Comparison of ENCODE assay signal across 8 cellular contexts in the genomic region with DNA sequence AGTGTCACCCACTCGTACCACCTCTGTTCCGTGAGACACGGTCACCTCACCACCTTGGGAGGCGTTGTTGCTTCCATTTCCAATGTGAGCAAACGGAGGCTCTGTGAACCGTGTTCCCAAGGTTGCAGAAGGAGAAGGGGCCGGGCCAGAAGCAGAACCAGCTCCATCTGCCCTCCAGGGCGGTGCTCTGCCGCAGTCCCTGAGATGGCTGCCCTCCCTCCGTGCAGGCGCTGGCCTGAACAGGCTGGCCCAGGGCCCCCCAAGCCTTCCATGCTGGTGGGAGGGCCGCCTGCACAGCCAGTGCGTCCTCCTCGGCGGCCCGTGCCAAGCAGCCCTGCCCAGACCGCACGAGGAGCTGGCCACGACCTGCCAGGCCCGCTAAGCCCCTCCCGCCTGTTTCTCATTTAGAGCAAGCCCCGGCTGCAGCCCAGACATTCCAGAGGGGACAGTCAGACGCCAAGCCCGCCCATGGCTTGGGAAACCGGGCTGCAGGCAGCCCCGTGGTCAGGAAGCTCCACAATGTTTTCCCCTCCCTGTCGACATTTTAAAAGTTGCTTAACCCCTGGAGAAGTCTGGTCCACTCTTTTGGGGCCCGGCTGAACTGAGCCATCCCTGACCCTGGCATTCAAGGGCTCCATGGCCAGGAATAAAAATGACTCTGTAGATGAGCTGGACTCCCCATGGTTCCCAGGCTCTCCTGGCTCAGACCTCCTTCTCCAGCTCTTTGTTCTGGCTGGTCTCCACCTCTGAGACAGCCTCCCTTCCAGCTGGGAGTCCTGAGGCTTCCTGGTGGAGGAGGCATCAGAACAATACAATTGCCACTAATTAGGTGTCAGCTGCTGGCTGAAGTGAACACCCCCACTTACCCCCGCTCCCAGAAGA.
DNase-seq lines count a peak whose midpoint lies in the region; TF ChIP-seq lines count a peak whose summit lies in the region.

No MANE protein-coding gene starts in this region.

- DNase-seq in A172 (ENCODE audit: low spot score): peak; percentile 71
- DNase-seq in M059J (ENCODE audit: low read depth): peak; percentile 85
- DNase-seq in midbrain (lab: John Stamatoyannopoulos, UW): peak; percentile 37
- DNase-seq in GM19238 (ENCODE audit: insufficient read length, low spot score): no peak
- no peak for DNase-seq in GM10248 (ENCODE audit: extremely low spot score)
- no peak for DNase-seq in NCI-H1930 (lab: John Stamatoyannopoulos, UW)
- no peak for DNase-seq in NCI-H1694 treated with DMSO at 0.1 percent for 48 hours (lab: John Stamatoyannopoulos, UW)

- CTCF ChIA-PET in GM10248 (lab: Yijun Ruan, JAX): no interaction called here

- H3K27ac ChIP-seq in esophagus (ENCODE audit: low read depth in 2 of 2, low read length in 1 of 2): peak overlapping the region; percentile 51 to 74

- H3K4me3 ChIP-seq in esophagus (ENCODE audit: low read depth in 1 of 2, low read length in 2 of 2): peak overlapping the region in 1 of 2 donors; percentile 22

- POLR2A ChIA-PET in GM10248 (lab: Yijun Ruan, JAX): no interaction called here

- TF ChIP-seq CTCF in GM10248 (IDR thresholded peaks at IDR 0.05; ENCODE audit: control extremely low read depth, extremely low read depth, low read depth, missing control alignments): no peak

- no peaks in the 10 kb centered on the region for H3K9me3 ChIP-seq in esophagus (ENCODE audit: control insufficient read depth in 2 of 2, insufficient read depth in 1 of 2, low read depth in 1 of 2, low read length in 1 of 2)

- no peaks in the 10 kb centered on the region for H3K36me3 ChIP-seq in esophagus (ENCODE audit: control insufficient read depth in 2 of 2, insufficient read depth in 2 of 2, low read length in 1 of 2)

- H3K4me1 ChIP-seq in esophagus (ENCODE audit: control insufficient read depth in 2 of 2, insufficient read depth in 2 of 2, low read length in 1 of 2): peaks cover 5 to 6% of the 10 kb centered on the region in 2 donors

- 24 to 33% methylated on average over 29 of the region's 29 CpGs for WGBS in esophagus, 2 donors

- H3K27me3 ChIP-seq in esophagus (ENCODE audit: control insufficient read depth in 1 of 2, insufficient read depth in 2 of 2, low read length in 2 of 2): no peaks in the 10 kb centered on the region

Comparison
In these comparisons a context has a peak if more than half of its experiments do, and no peak if none do; other contexts are left out.
1. DNase-seq: peak in A172 (single experiment), M059J (single experiment) and midbrain (single experiment); none in GM19238 (single experiment), GM10248 (single experiment), NCI-H1930 (0 of 2) and NCI-H1694 treated with DMSO at 0.1 percent for 48 hours (single experiment).